8 cellular contexts compared by ENCODE assay signal in genomic region chrX:77446029-77446585, GRCh38. TPM values are rescaled to one million over a fixed set of nuclear protein-coding genes. Genes with fewer than 3 reads are reported as not detected.
DNase-seq lines count a peak whose midpoint lies in the region; TF ChIP-seq lines count a peak whose summit lies in the region.

No MANE protein-coding gene starts in this region.

- peak; percentile 34 for DNase-seq in DMS79 treated with DMSO at 0.1 percent for 48 hours (lab: John Stamatoyannopoulos, UW)
- DNase-seq in foreskin fibroblast: peak in 1 of 2 donors; percentile 21
- DNase-seq in progenitor cell of endocrine pancreas (ENCODE audit: low spot score, unreplicated experiment): peak; percentile 29
- no peak for DNase-seq in mucosa of gallbladder (ENCODE audit: low spot score)
- DNase-seq in NCI-H146 treated with DMSO at 0.1 percent for 48 hours (lab: John Stamatoyannopoulos, UW; ENCODE audit: unreplicated experiment): no peak
- DNase-seq in NK-92 treated with Interleukin-12 subunit alpha and Interleukin-12 subunit beta, amount 100 ng/mL, for 24 hours (lab: John Stamatoyannopoulos, UW): no peak
- no peak for DNase-seq in SIG-M5 (lab: John Stamatoyannopoulos, UW)

- no peak overlapping the region for H3K27ac Mint-ChIP-seq in T-helper 1 cell treated with Interleukin-12 subunit alpha and Interleukin-12 subunit beta and Interleukin-4 antibody, amounts not matched to agents 30 μg/mL and 1 μg/mL, for 36 hours
- H3K27ac Mint-ChIP-seq in progenitor cell of endocrine pancreas: no peak overlapping the region

- peaks cover 27% of the 10 kb centered on the region for H3K27me3 Mint-ChIP-seq in T-helper 1 cell treated with Interleukin-12 subunit alpha and Interleukin-12 subunit beta and Interleukin-4 antibody, amounts not matched to agents 30 μg/mL and 1 μg/mL, for 36 hours (ENCODE audit: low read depth)
- H3K27me3 Mint-ChIP-seq in progenitor cell of endocrine pancreas: peaks cover 41% of the 10 kb centered on the region

- H3K9me3 Mint-ChIP-seq in T-helper 1 cell treated with Interleukin-12 subunit alpha and Interleukin-12 subunit beta and Interleukin-4 antibody, amounts not matched to agents 30 μg/mL and 1 μg/mL, for 36 hours: no peaks in the 10 kb centered on the region
- H3K9me3 Mint-ChIP-seq in progenitor cell of endocrine pancreas (ENCODE audit: low read depth): peaks cover 11% of the 10 kb centered on the region

- peak; percentile 5 for TF ChIP-seq CTCF in foreskin fibroblast (IDR thresholded peaks at IDR 0.05; ENCODE audit: low read depth, low read length)
- TF ChIP-seq CTCF in progenitor cell of endocrine pancreas (IDR thresholded peaks at IDR 0.05; ENCODE audit: unreplicated experiment): peak; percentile 56

- peaks cover 11% of the 10 kb centered on the region for H3K4me1 Mint-ChIP-seq in T-helper 1 cell treated with Interleukin-12 subunit alpha and Interleukin-12 subunit beta and Interleukin-4 antibody, amounts not matched to agents 30 μg/mL and 1 μg/mL, for 36 hours (ENCODE audit: low read depth)
- peaks cover 6% of the 10 kb centered on the region for H3K4me1 Mint-ChIP-seq in progenitor cell of endocrine pancreas (ENCODE audit: low read depth)

- peak overlapping the region; percentile 72 for H3K4me3 Mint-ChIP-seq in T-helper 1 cell treated with Interleukin-12 subunit alpha and Interleukin-12 subunit beta and Interleukin-4 antibody, amounts not matched to agents 30 μg/mL and 1 μg/mL, for 36 hours
- peak overlapping the region; percentile 61 for H3K4me3 Mint-ChIP-seq in progenitor cell of endocrine pancreas (ENCODE audit: low read depth)

- H3K36me3 Mint-ChIP-seq in T-helper 1 cell treated with Interleukin-12 subunit alpha and Interleukin-12 subunit beta and Interleukin-4 antibody, amounts not matched to agents 30 μg/mL and 1 μg/mL, for 36 hours (ENCODE audit: low read depth): no peaks in the 10 kb centered on the region
- no peaks in the 10 kb centered on the region for H3K36me3 Mint-ChIP-seq in progenitor cell of endocrine pancreas (ENCODE audit: insufficient read depth)

- peak overlapping the region; percentile 35 to 47 for H3K4me3 ChIP-seq in foreskin fibroblast (ENCODE audit: low read depth in 1 of 2, low read length in 2 of 2)

RNA-seq across cellular contexts. Expression of gene FGF16, which starts 1.1 kb away (rescaled TPM):
- total RNA-seq in progenitor cell of endocrine pancreas (0.36 TPM in 1 of 2 replicates, not detected in the other), mucosa of gallbladder (not detected)

Comparison
In these comparisons a context has a peak if more than half of its experiments do, and no peak if none do; other contexts are left out.
1. DNase-seq: peak in DMS79 treated with DMSO at 0.1 percent for 48 hours (single experiment) and progenitor cell of endocrine pancreas (single experiment); none in mucosa of gallbladder (single experiment), NCI-H146 treated with DMSO at 0.1 percent for 48 hours (single experiment), NK-92 treated with Interleukin-12 subunit alpha and Interleukin-12 subunit beta, amount 100 ng/mL, for 24 hours (single experiment) and SIG-M5 (single experiment).